8 cellular contexts compared by ENCODE assay signal in the genomic region with DNA sequence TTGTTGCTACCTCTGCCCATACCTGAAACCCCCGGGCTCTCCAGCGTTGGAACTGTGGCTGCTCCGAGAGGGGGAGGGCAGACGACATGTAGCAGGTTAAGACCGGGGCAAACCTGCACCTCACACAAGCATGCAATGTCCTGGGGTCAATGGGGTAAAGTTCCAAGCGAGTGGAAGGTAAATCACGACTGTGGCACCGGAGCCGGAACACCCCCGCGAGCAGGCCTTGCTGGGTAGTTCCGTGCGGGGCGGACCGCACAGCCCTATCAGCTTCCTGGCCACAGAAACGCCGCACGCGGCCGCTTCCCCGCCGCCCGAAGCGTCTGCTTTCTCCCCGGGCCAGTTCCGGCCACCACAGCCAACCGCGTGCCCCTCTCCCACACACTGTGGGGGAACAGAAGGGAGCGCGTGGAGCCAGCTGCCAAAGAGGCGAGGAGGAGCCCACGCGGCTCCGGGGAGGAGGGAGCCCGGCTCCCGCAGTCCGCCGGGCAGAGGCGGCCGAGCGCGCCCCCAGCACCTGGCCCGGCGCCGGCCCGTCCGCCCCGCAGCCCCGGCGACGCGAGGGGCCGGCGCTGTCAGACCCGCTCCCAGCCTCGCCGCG. TPM values are rescaled to one million over a fixed set of nuclear protein-coding genes. Genes with fewer than 3 reads are reported as not detected.
DNase-seq lines count a peak whose midpoint lies in the region; FAIRE-seq and TF ChIP-seq lines count a peak whose summit lies in the region.

No MANE protein-coding gene starts in this region.

- peak overlapping the region; percentile 63 for H2AFZ ChIP-seq in GM23248

- H3K36me3 ChIP-seq in GM23248 (ENCODE audit: low read depth) (no peaks in the 10 kb centered on the region), ectodermal cell (ENCODE audit: control insufficient read depth, insufficient read depth, low read length) (no peaks in the 10 kb centered on the region)

- H3K9me3 ChIP-seq in GM23248 (ENCODE audit: low read depth) (no peaks in the 10 kb centered on the region), ectodermal cell (ENCODE audit: control insufficient read depth, low read length) (no peaks in the 10 kb centered on the region)

- H3K4me3 ChIP-seq in AG10803 (ENCODE audit: low read length): peak overlapping the region; percentile 46
- peak overlapping the region; percentile 62 for H3K4me3 ChIP-seq in GM23248
- H3K4me3 ChIP-seq in ectodermal cell (ENCODE audit: insufficient read depth, low read depth, low read length): peak overlapping the region; percentile 57

- peak overlapping the region; percentile 49 for H3K4me2 ChIP-seq in GM23248 (ENCODE audit: unreplicated experiment)

- WGBS in GM23248 (ENCODE audit: low coverage in 1 of 2, low lambda C conversion rate in 2 of 2, missing lambda C conversion rate in 2 of 2), 2 experiments: 4 to 6% methylated on average over 37 to 55 of the region's 58 CpGs
- WGBS in ectodermal cell, 2 experiments: 1% methylated on average over 58 of the region's 58 CpGs

- no peaks in the 10 kb centered on the region for H4K20me1 ChIP-seq in GM23248 (ENCODE audit: insufficient read depth)

- FAIRE-seq in urothelium cell line (lab: Jason Lieb, UNC): no peak

- TF ChIP-seq CTCF in AG10803 (conservative IDR thresholded peaks at IDR 0.05; ENCODE audit: low read length): no peak
- no peak for TF ChIP-seq CTCF in mesothelial cell of epicardium (IDR thresholded peaks at IDR 0.05; ENCODE audit: unreplicated experiment)

- H3K9ac ChIP-seq in GM23248: no peak overlapping the region

- H3K4me1 Mint-ChIP-seq in T-helper 1 cell treated with Interleukin-12 subunit alpha and Interleukin-12 subunit beta and Interleukin-4 antibody, amounts not matched to agents 30 μg/mL and 1 μg/mL, for 36 hours (ENCODE audit: low read depth): peaks cover 9% of the 10 kb centered on the region
- H3K4me1 Mint-ChIP-seq in mesothelial cell of epicardium: peaks cover 28% of the 10 kb centered on the region

- H3K27ac Mint-ChIP-seq in T-helper 1 cell treated with Interleukin-12 subunit alpha and Interleukin-12 subunit beta and Interleukin-4 antibody, amounts not matched to agents 30 μg/mL and 1 μg/mL, for 36 hours: no peak overlapping the region
- H3K27ac Mint-ChIP-seq in mesothelial cell of epicardium: peak overlapping the region; percentile 31

- no peaks in the 10 kb centered on the region for H3K9me2 ChIP-seq in GM23248 (ENCODE audit: insufficient read depth)

- no peaks in the 10 kb centered on the region for H3K9me3 Mint-ChIP-seq in T-helper 1 cell treated with Interleukin-12 subunit alpha and Interleukin-12 subunit beta and Interleukin-4 antibody, amounts not matched to agents 30 μg/mL and 1 μg/mL, for 36 hours
- no peaks in the 10 kb centered on the region for H3K9me3 Mint-ChIP-seq in mesothelial cell of epicardium

- in situ Hi-C loops in GM23248 (cut with MboI): no loop called here

- DNase-seq in AG10803 (ENCODE audit: low read depth): no peak
- peak; percentile 44 for DNase-seq in GM23248
- DNase-seq in mesothelial cell of epicardium (ENCODE audit: low spot score in 2 of 2, unreplicated experiment in 2 of 2): peak in 1 of 2 experiments; percentile 60
- peak; percentile 47 for DNase-seq in urothelium cell line (ENCODE audit: low spot score)
- no peak for DNase-seq in NOMO-1 treated with dmso at 0.1 percent for 144 hours (lab: John Stamatoyannopoulos, UW; ENCODE audit: unreplicated experiment)
- DNase-seq in AML-193 (lab: John Stamatoyannopoulos, UW): no peak

- H3K27me3 ChIP-seq in GM23248 (replicated peaks; ENCODE audit: insufficient read depth): peaks cover 77% of the 10 kb centered on the region
- H3K27me3 ChIP-seq in ectodermal cell (ENCODE audit: control insufficient read depth, insufficient read depth, low read length, poor library complexity, severe bottlenecking): peaks cover 56% of the 10 kb centered on the region

- peaks cover 4% of the 10 kb centered on the region for H3K36me3 Mint-ChIP-seq in T-helper 1 cell treated with Interleukin-12 subunit alpha and Interleukin-12 subunit beta and Interleukin-4 antibody, amounts not matched to agents 30 μg/mL and 1 μg/mL, for 36 hours (ENCODE audit: low read depth)
- H3K36me3 Mint-ChIP-seq in mesothelial cell of epicardium: no peaks in the 10 kb centered on the region

- no peaks in the 10 kb centered on the region for H3F3A ChIP-seq in GM23248 (ENCODE audit: insufficient read depth)

- no peaks in the 10 kb centered on the region for H3K4me1 ChIP-seq in GM23248 (ENCODE audit: insufficient read depth)
- peaks cover 15% of the 10 kb centered on the region for H3K4me1 ChIP-seq in ectodermal cell (ENCODE audit: control insufficient read depth, insufficient read depth, low read length)

- H3K27ac ChIP-seq in GM23248: no peak overlapping the region
- no peak overlapping the region for H3K27ac ChIP-seq in ectodermal cell (ENCODE audit: insufficient read depth, low read depth, low read length, poor library complexity, severe bottlenecking)

- H3K79me2 ChIP-seq in GM23248 (ENCODE audit: insufficient read depth): no peaks in the 10 kb centered on the region

- peaks cover 69% of the 10 kb centered on the region for H3K27me3 Mint-ChIP-seq in T-helper 1 cell treated with Interleukin-12 subunit alpha and Interleukin-12 subunit beta and Interleukin-4 antibody, amounts not matched to agents 30 μg/mL and 1 μg/mL, for 36 hours (ENCODE audit: low read depth)
- H3K27me3 Mint-ChIP-seq in mesothelial cell of epicardium (ENCODE audit: low read depth): peaks cover 37% of the 10 kb centered on the region

- peak overlapping the region; percentile 62 for H3K4me3 Mint-ChIP-seq in T-helper 1 cell treated with Interleukin-12 subunit alpha and Interleukin-12 subunit beta and Interleukin-4 antibody, amounts not matched to agents 30 μg/mL and 1 μg/mL, for 36 hours
- peak overlapping the region; percentile 74 for H3K4me3 Mint-ChIP-seq in mesothelial cell of epicardium

RNA-seq across cellular contexts. Expression of gene SPTBN2, which starts 1.6 kb away (rescaled TPM):
- total RNA-seq in GM23248 (2014; rRNA removed; shearing (Covaris generic)): 0.13 and 0.22 TPM in 2 replicates
- polyA plus RNA-seq in GM23248 (2016; fragmentation: Nextera tagmentation; extraction: Ambion mirVana): 0.13 TPM in 1 of 2 replicates, not detected in the other
- 36.8 TPM for polyA plus RNA-seq in ectodermal cell (2013, experiment 1 of 4)
- polyA plus RNA-seq in ectodermal cell (2013, experiment 2 of 4): 48.4 TPM
- polyA plus RNA-seq in ectodermal cell (2013, experiment 3 of 4): 32.4 TPM
- 41.4 TPM for polyA plus RNA-seq in ectodermal cell (2013, experiment 4 of 4)
- total RNA-seq in mesothelial cell of epicardium: 62.0 to 63.4 TPM (median 62.4 TPM) in 3 replicates

RNA-seq across cellular contexts. Expression of gene RBM4B, which starts 49.7 kb away (rescaled TPM):
- total RNA-seq in GM23248 (2014; rRNA removed; shearing (Covaris generic)): 18.5 and 22.9 TPM in 2 replicates
- 23.2 and 23.4 TPM in 2 replicates for polyA plus RNA-seq in GM23248 (2016; fragmentation: Nextera tagmentation; extraction: Ambion mirVana)
- polyA plus RNA-seq in ectodermal cell (2013, experiment 1 of 4): 48.5 TPM
- polyA plus RNA-seq in ectodermal cell (2013, experiment 2 of 4): 46.7 TPM
- 41.7 TPM for polyA plus RNA-seq in ectodermal cell (2013, experiment 3 of 4)
- polyA plus RNA-seq in ectodermal cell (2013, experiment 4 of 4): 48.1 TPM
- 38.7 to 40.7 TPM (median 39.6 TPM) in 3 replicates for total RNA-seq in mesothelial cell of epicardium

Comparison
In these comparisons a context has a peak if more than half of its experiments do, and no peak if none do; other contexts are left out.
1. DNase-seq: peak in GM23248 (single experiment) and urothelium cell line (single experiment); none in AG10803 (single experiment), NOMO-1 treated with dmso at 0.1 percent for 144 hours (single experiment) and AML-193 (0 of 2).
2. RNA of gene SPTBN2, which starts 1.6 kb away (total RNA-seq): 62.0 to 63.4 TPM in mesothelial cell of epicardium; 0.13 to 0.22 TPM in GM23248; every median in the first group is over 10 times any median in the second.
3. Peak in every context shown above with its lines, with median percentiles within 50 percentile points of each other: H3K4me3 ChIP-seq.